Comparison of ENCODE assay signal across 13 cellular contexts in the genomic region with DNA sequence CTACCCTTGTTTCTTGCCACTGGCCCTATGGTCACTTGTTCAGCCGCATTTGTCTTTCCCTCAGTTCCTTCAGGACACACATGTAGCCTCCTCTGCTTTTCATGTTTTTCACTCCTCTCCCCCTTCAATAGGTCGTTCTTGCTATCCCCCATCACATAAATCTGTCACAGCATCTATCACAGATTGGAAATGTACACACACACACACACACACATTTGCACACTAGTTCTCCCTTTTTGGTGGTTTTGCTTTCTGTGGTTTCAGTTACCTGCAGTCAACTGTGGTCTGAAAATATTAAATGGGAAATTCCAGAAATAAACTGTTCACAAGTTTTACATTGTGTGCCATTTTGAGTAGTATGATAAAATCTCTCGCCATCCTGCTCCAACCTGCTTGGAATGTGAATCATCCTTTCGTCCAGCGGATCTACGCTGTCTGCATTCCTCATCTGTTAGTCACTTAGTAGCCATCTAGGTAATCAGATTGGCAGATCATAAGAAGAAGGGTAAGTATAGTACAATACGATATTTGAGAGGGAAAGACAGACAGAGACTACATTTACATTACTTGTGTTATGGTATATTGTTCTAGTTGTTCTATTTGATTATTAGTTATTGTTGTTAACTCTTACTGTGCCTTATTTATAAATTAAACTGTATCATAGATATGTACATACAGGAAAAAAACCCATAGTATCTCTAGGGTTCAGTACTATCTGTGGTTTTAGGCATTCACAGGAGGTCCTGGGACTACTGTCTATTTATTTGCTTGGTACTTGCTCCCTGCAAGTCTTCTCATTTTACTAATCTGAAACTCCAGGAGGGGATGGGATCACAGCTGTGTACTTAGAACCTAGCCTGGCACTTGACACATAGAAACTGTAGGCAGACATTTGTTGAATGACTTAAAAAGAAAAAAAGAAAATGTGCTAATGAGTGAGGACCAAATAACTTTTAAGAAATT.
DNase-seq lines count a peak whose midpoint lies in the region; ATAC-seq, FAIRE-seq and TF ChIP-seq lines count a peak whose summit lies in the region.
"Had no signal": no experiment of that assay in that cellular context is flagged by ENCODE, and none has a peak within 500 bp of the region (broad histone marks: within the 10 kb centered on the region; RNA-seq: fewer than 3 reads in every experiment).

No MANE protein-coding gene starts in this region.

- dilution Hi-C loops in keratinocyte (cut with MboI; ENCODE audit: extremely low pct_ligation_motif_present, low sequenced_read_pairs), result no loop called here

- peak overlapping the region; percentile 92 for H3K27ac ChIP-seq in keratinocyte (ENCODE audit: control insufficient read depth, insufficient read depth, low read length)
- H3K27ac ChIP-seq: stomach had no signal

- DNase-seq in AG20443 (ENCODE audit: low spot score), result peak; percentile 47
- peak; percentile 85 for DNase-seq in amniotic epithelial cell (ENCODE audit: low read depth)
- peak; percentile 80 for DNase-seq in keratinocyte (ENCODE audit: low read depth, low spot score)
- no peak for DNase-seq in NCI-H774 (lab: John Stamatoyannopoulos, UW)
- no peak for DNase-seq in KBM-7
- DNase-seq: activated gamma-delta T cell treated with Interleukin-2 at 50 U/mL for 16 hours; CD4-positive, alpha-beta T cell; erythroblast; GOT3; stomach had no signal

- H3K4me1 ChIP-seq in keratinocyte (ENCODE audit: control insufficient read depth, extremely low read depth, insufficient read depth, low read length), result peaks cover 30% of the 10 kb centered on the region
- H3K4me1 ChIP-seq: stomach had no signal

- TF ChIP-seq POLR2A in GM18505 (IDR thresholded peaks at IDR 0.05; ENCODE audit: borderline replicate concordance, extremely low read depth, insufficient read depth, insufficient read length), result no peak

- H3K4me3 ChIP-seq in keratinocyte (ENCODE audit: control insufficient read depth in 2 of 3, extremely low read depth in 1 of 3, insufficient read depth in 2 of 3, low read depth in 1 of 3, low read length in 3 of 3), result peak overlapping the region in 2 of 3 experiments; percentile 11 to 52
- H3K4me3 ChIP-seq: stomach had no signal

- H3K9me3 ChIP-seq in keratinocyte (ENCODE audit: control insufficient read depth, low read depth, low read length), result no peaks in the 10 kb centered on the region
- H3K9me3 ChIP-seq: stomach had no signal

- in situ Hi-C loops in KBM-7 (cut with MboI; ENCODE audit: low pct_unique_long_range_greater_than_20kb, low sequenced_read_pairs), result no loop called here

- no peaks in the 10 kb centered on the region for H3K27me3 ChIP-seq in keratinocyte (ENCODE audit: control insufficient read depth, extremely low read depth, insufficient read depth, low read length)
- H3K27me3 ChIP-seq: stomach had no signal

- no peaks in the 10 kb centered on the region for H3K36me3 ChIP-seq in keratinocyte (ENCODE audit: control insufficient read depth in 2 of 2, extremely low read depth in 1 of 2, insufficient read depth in 2 of 2, low read length in 2 of 2)
- H3K36me3 ChIP-seq: stomach had no signal

- H3K79me2 ChIP-seq in keratinocyte (ENCODE audit: control insufficient read depth, insufficient read depth, low read length), result no peaks in the 10 kb centered on the region

- peak; percentile 99 for FAIRE-seq in keratinocyte (lab: Jason Lieb, UNC)

- H3K9me1 ChIP-seq in keratinocyte (ENCODE audit: control insufficient read depth, extremely low read depth, insufficient read depth, low read length), result no peaks in the 10 kb centered on the region

- no peaks in the 10 kb centered on the region for H4K20me1 ChIP-seq in keratinocyte (ENCODE audit: control insufficient read depth, extremely low read depth, insufficient read depth, low read length)

- H3K9ac ChIP-seq in keratinocyte (ENCODE audit: control insufficient read depth, extremely low read depth, insufficient read depth, low read length), result peak overlapping the region; percentile 51

- peak overlapping the region; percentile 83 for H2AFZ ChIP-seq in keratinocyte (ENCODE audit: control insufficient read depth, low read length)

- H3K4me2 ChIP-seq in keratinocyte (ENCODE audit: control insufficient read depth, extremely low read depth, insufficient read depth, low read depth, low read length), result peak overlapping the region; percentile 78

- TF ChIP-seq CTCF in keratinocyte (optimal IDR thresholded peaks at IDR 0.05 in 1 of 3, IDR thresholded peaks at IDR 0.05 in 1 of 3, conservative IDR thresholded peaks at IDR 0.05 in 1 of 3; ENCODE audit: extremely low read depth in 1 of 3, insufficient read depth in 2 of 3, low read length in 3 of 3), result no peak

- ATAC-seq in HG03378 (IDR thresholded peaks at IDR 0.05; ENCODE audit: unreplicated experiment) (peak; percentile 29), GM19351 (IDR thresholded peaks at IDR 0.05; ENCODE audit: unreplicated experiment) (no peak), GM18505 (IDR thresholded peaks at IDR 0.05; ENCODE audit: unreplicated experiment) (no peak)

Comparison
In these comparisons a context has a peak if more than half of its experiments do, and no peak if none do; other contexts are left out.
1. DNase-seq: peak in AG20443 (single experiment), amniotic epithelial cell (single experiment) and keratinocyte (single experiment); none in NCI-H774 (single experiment) and KBM-7 (single experiment).